Comparison of ENCODE assay signal across 1 cellular context in genomic region chr3:172696357-172696756, GRCh38.
TF ChIP-seq lines count a peak whose summit lies in the region.

No MANE protein-coding gene starts in this region.

TF ChIP-seq in HepG2, 621 proteins besides CTCF, POLR2A, EP300 and RAD21 (continued from another document and continues in another):
- no peak for TF ChIP-seq DMTF1 (CRISPR knock-in tag; IDR thresholded peaks at IDR 0.05)
- no peak for TF ChIP-seq KLF6 (CRISPR knock-in tag; IDR thresholded peaks at IDR 0.05)
- peak; percentile 96 for TF ChIP-seq HMG20A (CRISPR knock-in tag; IDR thresholded peaks at IDR 0.05; ENCODE audit: borderline replicate concordance)
- TF ChIP-seq HMGA1 (CRISPR knock-in tag; conservative IDR thresholded peaks at IDR 0.05) = no peak
- TF ChIP-seq DMAP1 (CRISPR knock-in tag; IDR thresholded peaks at IDR 0.05) = peak; percentile 60
- no peak for TF ChIP-seq SMARCC2 (IDR thresholded peaks at IDR 0.05)
- TF ChIP-seq, protein P1, sequence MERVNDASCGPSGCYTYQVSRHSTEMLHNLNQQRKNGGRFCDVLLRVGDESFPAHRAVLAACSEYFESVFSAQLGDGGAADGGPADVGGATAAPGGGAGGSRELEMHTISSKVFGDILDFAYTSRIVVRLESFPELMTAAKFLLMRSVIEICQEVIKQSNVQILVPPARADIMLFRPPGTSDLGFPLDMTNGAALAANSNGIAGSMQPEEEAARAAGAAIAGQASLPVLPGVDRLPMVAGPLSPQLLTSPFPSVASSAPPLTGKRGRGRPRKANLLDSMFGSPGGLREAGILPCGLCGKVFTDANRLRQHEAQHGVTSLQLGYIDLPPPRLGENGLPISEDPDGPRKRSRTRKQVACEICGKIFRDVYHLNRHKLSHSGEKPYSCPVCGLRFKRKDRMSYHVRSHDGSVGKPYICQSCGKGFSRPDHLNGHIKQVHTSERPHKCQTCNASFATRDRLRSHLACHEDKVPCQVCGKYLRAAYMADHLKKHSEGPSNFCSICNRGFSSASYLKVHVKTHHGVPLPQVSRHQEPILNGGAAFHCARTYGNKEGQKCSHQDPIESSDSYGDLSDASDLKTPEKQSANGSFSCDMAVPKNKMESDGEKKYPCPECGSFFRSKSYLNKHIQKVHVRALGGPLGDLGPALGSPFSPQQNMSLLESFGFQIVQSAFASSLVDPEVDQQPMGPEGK (CRISPR knock-in tag; IDR thresholded peaks at IDR 0.05) = peak; percentile 34; the same call in 1 of the 2 replicates
- no peak for TF ChIP-seq ATF4 (CRISPR knock-in tag; IDR thresholded peaks at IDR 0.05)
- TF ChIP-seq, protein P2, sequence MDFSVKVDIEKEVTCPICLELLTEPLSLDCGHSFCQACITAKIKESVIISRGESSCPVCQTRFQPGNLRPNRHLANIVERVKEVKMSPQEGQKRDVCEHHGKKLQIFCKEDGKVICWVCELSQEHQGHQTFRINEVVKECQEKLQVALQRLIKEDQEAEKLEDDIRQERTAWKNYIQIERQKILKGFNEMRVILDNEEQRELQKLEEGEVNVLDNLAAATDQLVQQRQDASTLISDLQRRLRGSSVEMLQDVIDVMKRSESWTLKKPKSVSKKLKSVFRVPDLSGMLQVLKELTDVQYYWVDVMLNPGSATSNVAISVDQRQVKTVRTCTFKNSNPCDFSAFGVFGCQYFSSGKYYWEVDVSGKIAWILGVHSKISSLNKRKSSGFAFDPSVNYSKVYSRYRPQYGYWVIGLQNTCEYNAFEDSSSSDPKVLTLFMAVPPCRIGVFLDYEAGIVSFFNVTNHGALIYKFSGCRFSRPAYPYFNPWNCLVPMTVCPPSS (IDR thresholded peaks at IDR 0.05) = no peak
- TF ChIP-seq ZNF780A (CRISPR knock-in tag; IDR thresholded peaks at IDR 0.05) = no peak
- TF ChIP-seq FOXO4 (CRISPR knock-in tag; conservative IDR thresholded peaks at IDR 0.05) = no peak
- TF ChIP-seq, protein P3, sequence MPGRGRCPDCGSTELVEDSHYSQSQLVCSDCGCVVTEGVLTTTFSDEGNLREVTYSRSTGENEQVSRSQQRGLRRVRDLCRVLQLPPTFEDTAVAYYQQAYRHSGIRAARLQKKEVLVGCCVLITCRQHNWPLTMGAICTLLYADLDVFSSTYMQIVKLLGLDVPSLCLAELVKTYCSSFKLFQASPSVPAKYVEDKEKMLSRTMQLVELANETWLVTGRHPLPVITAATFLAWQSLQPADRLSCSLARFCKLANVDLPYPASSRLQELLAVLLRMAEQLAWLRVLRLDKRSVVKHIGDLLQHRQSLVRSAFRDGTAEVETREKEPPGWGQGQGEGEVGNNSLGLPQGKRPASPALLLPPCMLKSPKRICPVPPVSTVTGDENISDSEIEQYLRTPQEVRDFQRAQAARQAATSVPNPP (CRISPR knock-in tag; IDR thresholded peaks at IDR 0.05) = no peak
- peak; percentile 83 for TF ChIP-seq TARDBP (CRISPR knock-in tag; IDR thresholded peaks at IDR 0.05)
- peak; percentile 33; the same call in 1 of the 2 replicates for TF ChIP-seq NFYC (CRISPR knock-in tag; IDR thresholded peaks at IDR 0.05)
- TF ChIP-seq ESRRA (CRISPR knock-in tag; IDR thresholded peaks at IDR 0.05; ENCODE audit: low read depth) = peak; percentile 98
- no peak for TF ChIP-seq ZFY (CRISPR knock-in tag; IDR thresholded peaks at IDR 0.05)
- TF ChIP-seq ZBTB38 (CRISPR knock-in tag; IDR thresholded peaks at IDR 0.05) = no peak
- no peak for TF ChIP-seq ZNF235 (CRISPR knock-in tag; IDR thresholded peaks at IDR 0.05; ENCODE audit: borderline replicate concordance)
- no peak for TF ChIP-seq ATM (IDR thresholded peaks at IDR 0.05; ENCODE audit: borderline replicate concordance)
- no peak for TF ChIP-seq CEBPZ (IDR thresholded peaks at IDR 0.05; ENCODE audit: low read length)
- TF ChIP-seq ERF (CRISPR knock-in tag; IDR thresholded peaks at IDR 0.05) = peak; percentile 77
- TF ChIP-seq NPAS2 (CRISPR knock-in tag; IDR thresholded peaks at IDR 0.05; ENCODE audit: borderline replicate concordance) = no peak
- no peak for TF ChIP-seq ZNF709 (CRISPR knock-in tag; IDR thresholded peaks at IDR 0.05)
- no peak for TF ChIP-seq ZSCAN22 (CRISPR knock-in tag; IDR thresholded peaks at IDR 0.05)
- TF ChIP-seq, protein P4, sequence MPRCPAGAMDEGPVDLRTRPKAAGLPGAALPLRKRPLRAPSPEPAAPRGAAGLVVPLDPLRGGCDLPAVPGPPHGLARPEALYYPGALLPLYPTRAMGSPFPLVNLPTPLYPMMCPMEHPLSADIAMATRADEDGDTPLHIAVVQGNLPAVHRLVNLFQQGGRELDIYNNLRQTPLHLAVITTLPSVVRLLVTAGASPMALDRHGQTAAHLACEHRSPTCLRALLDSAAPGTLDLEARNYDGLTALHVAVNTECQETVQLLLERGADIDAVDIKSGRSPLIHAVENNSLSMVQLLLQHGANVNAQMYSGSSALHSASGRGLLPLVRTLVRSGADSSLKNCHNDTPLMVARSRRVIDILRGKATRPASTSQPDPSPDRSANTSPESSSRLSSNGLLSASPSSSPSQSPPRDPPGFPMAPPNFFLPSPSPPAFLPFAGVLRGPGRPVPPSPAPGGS (CRISPR knock-in tag; IDR thresholded peaks at IDR 0.05) = no peak
- no peak for TF ChIP-seq TEAD2 (CRISPR knock-in tag; IDR thresholded peaks at IDR 0.05)
- TF ChIP-seq ZNF788 (CRISPR knock-in tag; IDR thresholded peaks at IDR 0.05; ENCODE audit: borderline replicate concordance) = no peak
- no peak for TF ChIP-seq TBP (CRISPR knock-in tag; IDR thresholded peaks at IDR 0.05)
- TF ChIP-seq ZIK1 (CRISPR knock-in tag; IDR thresholded peaks at IDR 0.05; ENCODE audit: borderline replicate concordance, low read depth) = no peak
- TF ChIP-seq, protein P5, sequence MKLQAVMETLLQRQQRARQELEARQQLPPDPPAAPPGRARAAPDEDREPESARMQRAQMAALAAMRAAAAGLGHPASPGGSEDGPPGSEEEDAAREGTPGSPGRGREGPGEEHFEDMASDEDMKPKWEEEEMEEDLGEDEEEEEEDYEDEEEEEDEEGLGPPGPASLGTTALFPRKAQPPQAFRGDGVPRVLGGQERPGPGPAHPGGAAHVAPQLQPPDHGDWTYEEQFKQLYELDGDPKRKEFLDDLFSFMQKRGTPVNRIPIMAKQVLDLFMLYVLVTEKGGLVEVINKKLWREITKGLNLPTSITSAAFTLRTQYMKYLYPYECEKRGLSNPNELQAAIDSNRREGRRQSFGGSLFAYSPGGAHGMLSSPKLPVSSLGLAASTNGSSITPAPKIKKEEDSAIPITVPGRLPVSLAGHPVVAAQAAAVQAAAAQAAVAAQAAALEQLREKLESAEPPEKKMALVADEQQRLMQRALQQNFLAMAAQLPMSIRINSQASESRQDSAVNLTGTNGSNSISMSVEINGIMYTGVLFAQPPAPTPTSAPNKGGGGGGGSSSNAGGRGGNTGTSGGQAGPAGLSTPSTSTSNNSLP (IDR thresholded peaks at IDR 0.05; ENCODE audit: low read depth, low read length) = peak; percentile 95
- TF ChIP-seq, protein P6, sequence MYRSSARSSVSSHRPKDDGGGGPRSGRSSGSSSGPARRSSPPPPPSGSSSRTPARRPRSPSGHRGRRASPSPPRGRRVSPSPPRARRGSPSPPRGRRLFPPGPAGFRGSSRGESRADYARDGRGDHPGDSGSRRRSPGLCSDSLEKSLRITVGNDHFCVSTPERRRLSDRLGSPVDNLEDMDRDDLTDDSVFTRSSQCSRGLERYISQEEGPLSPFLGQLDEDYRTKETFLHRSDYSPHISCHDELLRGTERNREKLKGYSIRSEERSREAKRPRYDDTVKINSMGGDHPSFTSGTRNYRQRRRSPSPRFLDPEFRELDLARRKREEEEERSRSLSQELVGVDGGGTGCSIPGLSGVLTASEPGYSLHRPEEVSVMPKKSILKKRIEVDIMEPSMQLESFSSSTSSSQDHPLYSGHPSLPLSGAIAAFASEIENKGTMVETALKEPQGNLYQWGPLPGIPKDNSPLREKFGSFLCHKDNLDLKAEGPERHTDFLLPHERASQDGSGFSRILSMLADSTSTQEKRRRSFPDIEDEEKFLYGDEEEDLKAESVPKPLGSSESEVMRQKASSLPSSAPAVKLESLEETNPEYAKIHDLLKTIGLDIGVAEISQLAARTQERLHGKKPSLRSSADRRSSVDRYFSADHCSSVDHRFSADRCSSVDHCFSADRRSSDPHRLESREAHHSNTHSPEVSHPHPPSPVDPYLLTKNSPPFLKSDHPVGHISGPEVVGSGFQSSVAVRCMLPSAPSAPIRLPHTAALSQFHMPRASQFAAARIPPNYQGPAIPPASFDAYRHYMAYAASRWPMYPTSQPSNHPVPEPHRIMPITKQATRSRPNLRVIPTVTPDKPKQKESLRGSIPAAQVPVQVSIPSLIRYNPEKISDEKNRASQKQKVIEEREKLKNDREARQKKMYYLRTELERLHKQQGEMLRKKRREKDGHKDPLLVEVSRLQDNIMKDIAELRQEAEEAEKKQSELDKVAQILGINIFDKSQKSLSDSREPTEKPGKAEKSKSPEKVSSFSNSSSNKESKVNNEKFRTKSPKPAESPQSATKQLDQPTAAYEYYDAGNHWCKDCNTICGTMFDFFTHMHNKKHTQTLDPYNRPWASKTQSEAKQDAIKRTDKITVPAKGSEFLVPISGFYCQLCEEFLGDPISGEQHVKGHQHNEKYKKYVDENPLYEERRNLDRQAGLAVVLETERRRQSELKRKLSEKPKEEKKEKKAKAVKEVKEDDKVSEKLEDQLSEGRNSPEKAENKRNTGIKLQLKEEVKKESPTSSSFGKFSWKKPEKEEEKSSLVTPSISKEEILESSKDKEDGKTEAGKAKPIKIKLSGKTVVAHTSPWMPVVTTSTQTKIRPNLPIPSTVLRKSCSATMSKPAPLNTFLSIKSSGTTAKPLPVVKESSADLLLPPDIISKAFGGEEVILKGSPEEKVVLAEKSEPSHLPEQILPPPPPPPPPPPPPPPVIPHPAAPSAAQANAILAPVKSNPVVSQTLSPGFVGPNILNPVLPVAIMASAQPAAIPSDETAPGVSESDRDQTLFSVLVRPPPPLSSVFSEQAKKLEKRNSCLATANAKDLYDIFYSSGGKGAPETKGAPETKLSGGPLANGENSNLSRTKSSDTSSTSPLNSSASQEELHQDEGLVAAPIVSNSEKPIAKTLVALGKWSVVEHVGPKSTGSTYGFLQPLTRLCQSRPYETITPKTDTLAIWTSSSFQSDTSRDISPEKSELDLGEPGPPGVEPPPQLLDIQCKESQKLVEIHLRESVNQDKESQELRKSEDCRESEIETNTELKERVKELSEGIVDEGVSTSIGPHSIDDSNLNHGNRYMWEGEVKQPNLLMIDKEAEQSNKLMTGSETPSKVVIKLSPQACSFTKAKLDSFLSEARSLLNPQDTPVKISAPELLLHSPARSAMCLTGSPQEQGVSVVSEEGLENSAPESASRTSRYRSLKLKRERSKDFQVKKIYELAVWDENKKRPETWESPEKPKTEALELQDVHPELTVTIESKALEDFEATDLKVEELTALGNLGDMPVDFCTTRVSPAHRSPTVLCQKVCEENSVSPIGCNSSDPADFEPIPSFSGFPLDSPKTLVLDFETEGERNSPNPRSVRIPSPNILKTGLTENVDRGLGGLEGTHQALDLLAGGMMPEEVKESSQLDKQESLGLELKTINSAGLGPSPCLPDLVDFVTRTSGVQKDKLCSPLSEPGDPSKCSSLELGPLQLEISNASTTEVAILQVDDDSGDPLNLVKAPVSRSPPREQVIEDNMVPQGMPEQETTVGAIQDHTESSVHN (CRISPR knock-in tag; IDR thresholded peaks at IDR 0.05) = no peak
